In the genomic region with DNA sequence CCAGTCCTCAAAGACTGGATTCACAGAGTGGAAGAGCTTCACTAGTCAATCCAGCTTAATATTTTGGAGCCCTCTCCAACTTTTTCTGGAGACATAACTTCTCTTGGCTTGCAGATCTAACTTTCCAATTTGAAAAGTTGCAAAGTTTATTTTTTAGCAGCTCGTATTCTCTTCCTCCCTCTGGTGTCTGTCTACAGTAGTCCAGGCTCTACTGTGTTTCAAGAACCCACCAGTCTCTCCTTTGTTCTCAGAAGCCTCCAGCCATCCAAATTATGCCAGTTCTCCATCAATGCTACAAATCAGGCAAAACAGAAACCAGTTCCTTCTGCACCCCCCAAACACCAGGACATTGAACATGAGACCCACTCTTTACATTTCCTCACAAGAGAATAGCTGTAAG, we compare ENCODE assay signal across 22 cellular contexts.
A peak's percentile ranks its signal among the peaks of the same experiment; 100 is the strongest.
DNase-seq lines count a peak whose midpoint lies in the region; TF ChIP-seq lines count a peak whose summit lies in the region.
"Had no signal": no experiment of that assay in that cellular context is flagged by ENCODE, and none has a peak within 500 bp of the region (broad histone marks: within the 10 kb centered on the region; RNA-seq: fewer than 3 reads in every experiment).

No MANE protein-coding gene starts in this region.

- no peak overlapping the region for H2BK15ac ChIP-seq in mesendoderm (replicated peaks; ENCODE audit: low read depth)

- H3K9me3 ChIP-seq in BE2C, result no peaks in the 10 kb centered on the region
- H3K9me3 ChIP-seq in left ventricle myocardium inferior (replicated peaks), result peaks cover 43% of the 10 kb centered on the region

- H3K9ac ChIP-seq in mesendoderm (ENCODE audit: low read length), result no peak overlapping the region

- H3K4me2 ChIP-seq in mesendoderm (ENCODE audit: low read length), result no peak overlapping the region

- H3K4me1 Mint-ChIP-seq in chondrocyte (ENCODE audit: low read depth) (no peaks in the 10 kb centered on the region), immature natural killer cell (no peaks in the 10 kb centered on the region)
- H3K4me1 Mint-ChIP-seq: CD4-positive, alpha-beta memory T cell had no signal

- no peak overlapping the region for H3K4me3 Mint-ChIP-seq in chondrocyte (ENCODE audit: unreplicated experiment)
- no peak overlapping the region for H3K4me3 Mint-ChIP-seq in immature natural killer cell
- H3K4me3 Mint-ChIP-seq: CD4-positive, alpha-beta memory T cell had no signal

- no peak overlapping the region for H3K27ac ChIP-seq in mesendoderm (ENCODE audit: low read depth, low read length)
- no peak overlapping the region for H3K27ac ChIP-seq in left ventricle myocardium inferior (replicated peaks)

- TF ChIP-seq CTCF in BE2C (IDR thresholded peaks at IDR 0.05; ENCODE audit: low read depth, low read length) (peak; percentile 24; the same call in 1 of the 2 replicates), chondrocyte (IDR thresholded peaks at IDR 0.05) (peak; percentile 15), left ventricle myocardium inferior (IDR thresholded peaks at IDR 0.05; ENCODE audit: borderline replicate concordance) (no peak)

- no peak overlapping the region for H3K23ac ChIP-seq in mesendoderm (ENCODE audit: low read length)

- H3K9me3 Mint-ChIP-seq in chondrocyte (ENCODE audit: low read depth) (peaks cover 6% of the 10 kb centered on the region), immature natural killer cell (peaks cover 0 to 24% (median 10%) of the 10 kb centered on the region in 6 donors)

- H3K27me3 Mint-ChIP-seq in chondrocyte (ENCODE audit: low read depth) (peaks cover 5% of the 10 kb centered on the region), immature natural killer cell (ENCODE audit: low read depth in 3 of 3) (no peaks in the 10 kb centered on the region)
- H3K27me3 Mint-ChIP-seq: CD4-positive, alpha-beta memory T cell had no signal

- no peak overlapping the region for H3K56ac ChIP-seq in mesendoderm (ENCODE audit: low read length)

- no peak overlapping the region for H4K5ac ChIP-seq in mesendoderm (ENCODE audit: low read length)

- H2BK120ac ChIP-seq in mesendoderm (ENCODE audit: low read depth, low read length), result no peak overlapping the region

- H3K4me1 ChIP-seq in BE2C (no peaks in the 10 kb centered on the region), mesendoderm (ENCODE audit: control insufficient read depth, low read depth, low read length) (no peaks in the 10 kb centered on the region), left ventricle myocardium inferior (no peaks in the 10 kb centered on the region)

- no peak overlapping the region for H3K18ac ChIP-seq in mesendoderm (ENCODE audit: low read length)

- DNase-seq in BE2C (no peak), HT1080 (ENCODE audit: low read depth) (peak; percentile 4), chondrocyte (ENCODE audit: low spot score) (no peak), mesendoderm (peak; percentile 2), left ventricle myocardium inferior (no peak), GM03348 (ENCODE audit: low spot score) (no peak), NCI-H510A treated with DMSO at 0.1 percent for 48 hours (lab: John Stamatoyannopoulos, UW) (no peak), immature natural killer cell (no peak)
- DNase-seq: AML-193; C1 segment of cervical spinal cord; CD4-positive, alpha-beta memory T cell; COR-L47; DMS53; GOT3; Kasumi-1; NCI-H1092 treated with DMSO at 0.1 percent for 48 hours; NCI-H1436 treated with DMSO at 0.1 percent for 48 hours; NCI-H187 treated with DMSO at 0.1 percent for 48 hours; NCI-H2227 treated with DMSO at 0.1 percent for 48 hours; NCI-H69; SHP77 treated with DMSO at 0.1 percent for 48 hours had no signal

- intact Hi-C loops in left ventricle myocardium inferior (cut with micrococcal nuclease), result no loop called here

- no peaks in the 10 kb centered on the region for H3K79me2 ChIP-seq in mesendoderm (ENCODE audit: control insufficient read depth, insufficient read depth, low read length)

- H3K27ac Mint-ChIP-seq in chondrocyte (ENCODE audit: unreplicated experiment) (no peak overlapping the region), immature natural killer cell (no peak overlapping the region)
- H3K27ac Mint-ChIP-seq: CD4-positive, alpha-beta memory T cell had no signal

- no peaks in the 10 kb centered on the region for H3K79me1 ChIP-seq in mesendoderm (ENCODE audit: low read length)

- H3K36me3 Mint-ChIP-seq in chondrocyte (ENCODE audit: low read depth) (no peaks in the 10 kb centered on the region), immature natural killer cell (no peaks in the 10 kb centered on the region)
- H3K36me3 Mint-ChIP-seq: CD4-positive, alpha-beta memory T cell had no signal

- H2AK5ac ChIP-seq in mesendoderm (ENCODE audit: low read length), result no peak overlapping the region

- H4K8ac ChIP-seq in mesendoderm (ENCODE audit: low read depth, low read length), result no peak overlapping the region

- H3K4ac ChIP-seq in mesendoderm (ENCODE audit: low read depth, low read length), result no peak overlapping the region

- H3K4me3 ChIP-seq in BE2C (ENCODE audit: low read depth, low read length), result no peak overlapping the region
- no peak overlapping the region for H3K4me3 ChIP-seq in mesendoderm (ENCODE audit: low read length)
- H3K4me3 ChIP-seq in left ventricle myocardium inferior, result no peak overlapping the region
- H3K4me3 ChIP-seq: K562 had no signal

- no peaks in the 10 kb centered on the region for H3K36me3 ChIP-seq in BE2C
- no peaks in the 10 kb centered on the region for H3K36me3 ChIP-seq in mesendoderm (ENCODE audit: control insufficient read depth, insufficient read depth, low read length)
- no peaks in the 10 kb centered on the region for H3K36me3 ChIP-seq in left ventricle myocardium inferior

- no CpG with 5 or more reads among the region's 1 CpG for WGBS in mesendoderm (ENCODE audit: extremely low coverage, insufficient coverage, low lambda C conversion rate)

- H3K27me3 ChIP-seq in BE2C (no peaks in the 10 kb centered on the region), mesendoderm (ENCODE audit: insufficient read depth, low read length, poor library complexity) (no peaks in the 10 kb centered on the region), left ventricle myocardium inferior (ENCODE audit: low read depth) (no peaks in the 10 kb centered on the region)

- H2BK5ac ChIP-seq in mesendoderm (ENCODE audit: low read length), result no peak overlapping the region

Comparison
In these comparisons a context has a peak if more than half of its experiments do, and no peak if none do; other contexts are left out.
1. DNase-seq: peak in HT1080 (single experiment) and mesendoderm (single experiment); none in BE2C (single experiment), chondrocyte (single experiment), left ventricle myocardium inferior (single experiment), GM03348 (single experiment), NCI-H510A treated with DMSO at 0.1 percent for 48 hours (single experiment) and immature natural killer cell (0 of 3).